Comparison of ENCODE assay signal across 7 cellular contexts in the genomic region with DNA sequence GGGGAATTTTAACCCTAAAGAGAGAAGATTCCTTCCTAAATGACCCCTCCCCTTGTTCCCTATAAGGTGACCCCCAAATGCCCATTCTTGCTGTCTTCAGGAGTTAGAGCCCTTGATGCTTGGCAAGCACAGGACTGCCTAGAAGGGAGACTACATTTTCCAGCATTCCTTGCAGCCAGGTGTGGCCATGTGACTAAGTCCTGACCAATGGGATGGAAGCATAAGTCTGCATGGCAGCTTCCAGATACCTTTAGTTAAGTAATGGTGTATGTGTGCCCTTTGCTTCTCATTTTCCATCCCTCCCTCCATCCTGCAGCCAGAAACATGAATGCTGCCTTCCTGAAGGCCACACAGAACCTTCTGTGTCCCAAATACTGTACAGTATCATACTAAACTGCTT. TPM values are rescaled to one million over a fixed set of nuclear protein-coding genes. Genes with fewer than 3 reads are reported as not detected.
A peak's percentile ranks its signal among the peaks of the same experiment; 100 is the strongest.
DNase-seq lines count a peak whose midpoint lies in the region; ATAC-seq and TF ChIP-seq lines count a peak whose summit lies in the region.

No MANE protein-coding gene starts in this region.

- DNase-seq in RWPE2 (ENCODE audit: low spot score): no peak
- no peak for DNase-seq in left colon
- no peak for DNase-seq in GM19238 (ENCODE audit: insufficient read length, low spot score)
- DNase-seq in C1 segment of cervical spinal cord (lab: John Stamatoyannopoulos, UW): no peak

- H3K9me3 ChIP-seq in RWPE2 (ENCODE audit: severe bottlenecking): no peaks in the 10 kb centered on the region

- H3K4me1 ChIP-seq in RWPE2 (ENCODE audit: insufficient read depth, poor library complexity, severe bottlenecking): no peaks in the 10 kb centered on the region

- H3K4me3 ChIP-seq in RWPE2 (ENCODE audit: severe bottlenecking): no peak overlapping the region

- no peak for TF ChIP-seq CTCF in RWPE2 (IDR thresholded peaks at IDR 0.05; ENCODE audit: poor library complexity, severe bottlenecking)

- H3K36me3 ChIP-seq in RWPE2 (ENCODE audit: low read depth): no peaks in the 10 kb centered on the region

- no peaks in the 10 kb centered on the region for H3K27me3 ChIP-seq in RWPE2 (ENCODE audit: insufficient read depth, poor library complexity, severe bottlenecking)

- ATAC-seq in GM18502 (IDR thresholded peaks at IDR 0.05; ENCODE audit: poor library complexity, unreplicated experiment) (peak; percentile 58), HG03469 (IDR thresholded peaks at IDR 0.05; ENCODE audit: unreplicated experiment) (peak; percentile 72), RWPE2 (ENCODE audit: low read depth) (peak; percentile 91), left colon (peak; percentile 84), GM18873 (IDR thresholded peaks at IDR 0.05; ENCODE audit: low FRiP score, unreplicated experiment) (no peak)

- no peak overlapping the region for H3K27ac ChIP-seq in RWPE2 (ENCODE audit: poor library complexity, severe bottlenecking)

- intact Hi-C loops in left colon (cut with DNase I, micrococcal nuclease): no loop called here

RNA-seq across cellular contexts. Expression of gene BFSP1, which starts 5.5 kb away (rescaled TPM):
- total RNA-seq in left colon: under 1 TPM; 0.20 to 0.34 TPM

RNA-seq across cellular contexts. Expression of gene DSTN, which starts 44.2 kb away (rescaled TPM):
- total RNA-seq in left colon: 100 to 1,000 TPM; 266 to 374 TPM
